In genomic region chr6:79399499-79399898, GRCh38 we compare ENCODE assay signal across 1 cellular context.
TF ChIP-seq lines count a peak whose summit lies in the region.

No MANE protein-coding gene starts in this region.

TF ChIP-seq in HepG2, 621 proteins besides CTCF, POLR2A, EP300 and RAD21 (continued from another document and continues in another):
- TF ChIP-seq, protein P1, sequence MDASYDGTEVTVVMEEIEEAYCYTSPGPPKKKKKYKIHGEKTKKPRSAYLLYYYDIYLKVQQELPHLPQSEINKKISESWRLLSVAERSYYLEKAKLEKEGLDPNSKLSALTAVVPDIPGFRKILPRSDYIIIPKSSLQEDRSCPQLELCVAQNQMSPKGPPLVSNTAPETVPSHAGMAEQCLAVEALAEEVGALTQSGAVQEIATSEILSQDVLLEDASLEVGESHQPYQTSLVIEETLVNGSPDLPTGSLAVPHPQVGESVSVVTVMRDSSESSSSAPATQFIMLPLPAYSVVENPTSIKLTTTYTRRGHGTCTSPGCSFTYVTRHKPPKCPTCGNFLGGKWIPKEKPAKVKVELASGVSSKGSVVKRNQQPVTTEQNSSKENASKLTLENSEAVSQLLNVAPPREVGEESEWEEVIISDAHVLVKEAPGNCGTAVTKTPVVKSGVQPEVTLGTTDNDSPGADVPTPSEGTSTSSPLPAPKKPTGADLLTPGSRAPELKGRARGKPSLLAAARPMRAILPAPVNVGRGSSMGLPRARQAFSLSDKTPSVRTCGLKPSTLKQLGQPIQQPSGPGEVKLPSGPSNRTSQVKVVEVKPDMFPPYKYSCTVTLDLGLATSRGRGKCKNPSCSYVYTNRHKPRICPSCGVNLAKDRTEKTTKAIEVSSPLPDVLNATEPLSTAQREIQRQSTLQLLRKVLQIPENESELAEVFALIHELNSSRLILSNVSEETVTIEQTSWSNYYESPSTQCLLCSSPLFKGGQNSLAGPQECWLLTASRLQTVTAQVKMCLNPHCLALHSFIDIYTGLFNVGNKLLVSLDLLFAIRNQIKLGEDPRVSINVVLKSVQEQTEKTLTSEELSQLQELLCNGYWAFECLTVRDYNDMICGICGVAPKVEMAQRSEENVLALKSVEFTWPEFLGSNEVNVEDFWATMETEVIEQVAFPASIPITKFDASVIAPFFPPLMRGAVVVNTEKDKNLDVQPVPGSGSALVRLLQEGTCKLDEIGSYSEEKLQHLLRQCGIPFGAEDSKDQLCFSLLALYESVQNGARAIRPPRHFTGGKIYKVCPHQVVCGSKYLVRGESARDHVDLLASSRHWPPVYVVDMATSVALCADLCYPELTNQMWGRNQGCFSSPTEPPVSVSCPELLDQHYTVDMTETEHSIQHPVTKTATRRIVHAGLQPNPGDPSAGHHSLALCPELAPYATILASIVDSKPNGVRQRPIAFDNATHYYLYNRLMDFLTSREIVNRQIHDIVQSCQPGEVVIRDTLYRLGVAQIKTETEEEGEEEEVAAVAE (CRISPR knock-in tag; IDR thresholded peaks at IDR 0.05; ENCODE audit: borderline replicate concordance): no peak
- TF ChIP-seq ZNF225 (CRISPR knock-in tag; IDR thresholded peaks at IDR 0.05): no peak
- no peak for TF ChIP-seq HMG20A (CRISPR knock-in tag; IDR thresholded peaks at IDR 0.05; ENCODE audit: borderline replicate concordance)
- TF ChIP-seq NFE2L2 (IDR thresholded peaks at IDR 0.05; ENCODE audit: low read length): no peak
- TF ChIP-seq RNF2 (conservative IDR thresholded peaks at IDR 0.05; ENCODE audit: low read depth): no peak
- no peak for TF ChIP-seq ZSCAN31 (CRISPR knock-in tag; IDR thresholded peaks at IDR 0.05; ENCODE audit: low read depth)
- TF ChIP-seq, protein P2, sequence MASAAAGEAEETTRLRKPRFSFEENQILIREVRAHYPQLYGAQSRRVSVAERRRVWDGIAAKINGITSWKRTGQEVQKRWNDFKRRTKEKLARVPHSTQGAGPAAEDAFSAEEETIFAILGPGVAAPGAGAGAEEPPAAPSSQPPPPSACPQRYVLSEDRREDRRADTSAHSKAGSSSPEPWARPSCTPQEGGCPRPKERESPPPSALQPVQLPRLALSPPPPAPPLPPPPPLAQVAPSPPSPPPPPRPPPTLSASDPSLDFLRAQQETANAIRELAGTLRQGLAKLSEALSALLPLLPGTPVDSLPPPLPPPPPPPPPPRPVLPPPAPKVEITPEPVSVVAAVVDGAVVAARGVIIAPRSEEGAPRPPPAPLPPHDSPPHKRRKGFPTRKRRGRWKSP (CRISPR knock-in tag; IDR thresholded peaks at IDR 0.05): no peak
- no peak for TF ChIP-seq TAF1 (CRISPR knock-in tag; IDR thresholded peaks at IDR 0.05)
- TF ChIP-seq ZBTB7B (CRISPR knock-in tag; IDR thresholded peaks at IDR 0.05): peak; percentile 64; the same call in 1 of the 2 replicates
- no peak for TF ChIP-seq NFE2 (CRISPR knock-in tag; IDR thresholded peaks at IDR 0.05)
- TF ChIP-seq TEF (CRISPR knock-in tag; IDR thresholded peaks at IDR 0.05): no peak
- TF ChIP-seq ZNF557 (CRISPR knock-in tag; IDR thresholded peaks at IDR 0.05): no peak
- no peak for TF ChIP-seq PLRG1 (conservative IDR thresholded peaks at IDR 0.05)
- no peak for TF ChIP-seq ZNF232 (CRISPR knock-in tag; IDR thresholded peaks at IDR 0.05; ENCODE audit: borderline replicate concordance)
- TF ChIP-seq, protein P3, sequence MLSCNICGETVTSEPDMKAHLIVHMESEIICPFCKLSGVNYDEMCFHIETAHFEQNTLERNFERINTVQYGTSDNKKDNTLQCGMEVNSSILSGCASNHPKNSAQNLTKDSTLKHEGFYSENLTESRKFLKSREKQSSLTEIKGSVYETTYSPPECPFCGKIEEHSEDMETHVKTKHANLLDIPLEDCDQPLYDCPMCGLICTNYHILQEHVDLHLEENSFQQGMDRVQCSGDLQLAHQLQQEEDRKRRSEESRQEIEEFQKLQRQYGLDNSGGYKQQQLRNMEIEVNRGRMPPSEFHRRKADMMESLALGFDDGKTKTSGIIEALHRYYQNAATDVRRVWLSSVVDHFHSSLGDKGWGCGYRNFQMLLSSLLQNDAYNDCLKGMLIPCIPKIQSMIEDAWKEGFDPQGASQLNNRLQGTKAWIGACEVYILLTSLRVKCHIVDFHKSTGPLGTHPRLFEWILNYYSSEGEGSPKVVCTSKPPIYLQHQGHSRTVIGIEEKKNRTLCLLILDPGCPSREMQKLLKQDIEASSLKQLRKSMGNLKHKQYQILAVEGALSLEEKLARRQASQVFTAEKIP (CRISPR knock-in tag; IDR thresholded peaks at IDR 0.05; ENCODE audit: borderline replicate concordance): no peak
- no peak for TF ChIP-seq ZNF570 (CRISPR knock-in tag; IDR thresholded peaks at IDR 0.05; ENCODE audit: borderline replicate concordance)
- TF ChIP-seq, protein P4, sequence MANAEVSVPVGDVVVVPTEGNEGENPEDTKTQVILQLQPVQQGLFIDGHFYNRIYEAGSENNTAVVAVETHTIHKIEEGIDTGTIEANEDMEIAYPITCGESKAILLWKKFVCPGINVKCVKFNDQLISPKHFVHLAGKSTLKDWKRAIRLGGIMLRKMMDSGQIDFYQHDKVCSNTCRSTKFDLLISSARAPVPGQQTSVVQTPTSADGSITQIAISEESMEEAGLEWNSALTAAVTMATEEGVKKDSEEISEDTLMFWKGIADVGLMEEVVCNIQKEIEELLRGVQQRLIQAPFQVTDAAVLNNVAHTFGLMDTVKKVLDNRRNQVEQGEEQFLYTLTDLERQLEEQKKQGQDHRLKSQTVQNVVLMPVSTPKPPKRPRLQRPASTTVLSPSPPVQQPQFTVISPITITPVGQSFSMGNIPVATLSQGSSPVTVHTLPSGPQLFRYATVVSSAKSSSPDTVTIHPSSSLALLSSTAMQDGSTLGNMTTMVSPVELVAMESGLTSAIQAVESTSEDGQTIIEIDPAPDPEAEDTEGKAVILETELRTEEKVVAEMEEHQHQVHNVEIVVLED (CRISPR knock-in tag; IDR thresholded peaks at IDR 0.05; ENCODE audit: borderline replicate concordance): no peak
- no peak for TF ChIP-seq ARNT (IDR thresholded peaks at IDR 0.05)
- TF ChIP-seq ZNF773 (CRISPR knock-in tag; IDR thresholded peaks at IDR 0.05; ENCODE audit: borderline replicate concordance): no peak
- TF ChIP-seq, protein P5, sequence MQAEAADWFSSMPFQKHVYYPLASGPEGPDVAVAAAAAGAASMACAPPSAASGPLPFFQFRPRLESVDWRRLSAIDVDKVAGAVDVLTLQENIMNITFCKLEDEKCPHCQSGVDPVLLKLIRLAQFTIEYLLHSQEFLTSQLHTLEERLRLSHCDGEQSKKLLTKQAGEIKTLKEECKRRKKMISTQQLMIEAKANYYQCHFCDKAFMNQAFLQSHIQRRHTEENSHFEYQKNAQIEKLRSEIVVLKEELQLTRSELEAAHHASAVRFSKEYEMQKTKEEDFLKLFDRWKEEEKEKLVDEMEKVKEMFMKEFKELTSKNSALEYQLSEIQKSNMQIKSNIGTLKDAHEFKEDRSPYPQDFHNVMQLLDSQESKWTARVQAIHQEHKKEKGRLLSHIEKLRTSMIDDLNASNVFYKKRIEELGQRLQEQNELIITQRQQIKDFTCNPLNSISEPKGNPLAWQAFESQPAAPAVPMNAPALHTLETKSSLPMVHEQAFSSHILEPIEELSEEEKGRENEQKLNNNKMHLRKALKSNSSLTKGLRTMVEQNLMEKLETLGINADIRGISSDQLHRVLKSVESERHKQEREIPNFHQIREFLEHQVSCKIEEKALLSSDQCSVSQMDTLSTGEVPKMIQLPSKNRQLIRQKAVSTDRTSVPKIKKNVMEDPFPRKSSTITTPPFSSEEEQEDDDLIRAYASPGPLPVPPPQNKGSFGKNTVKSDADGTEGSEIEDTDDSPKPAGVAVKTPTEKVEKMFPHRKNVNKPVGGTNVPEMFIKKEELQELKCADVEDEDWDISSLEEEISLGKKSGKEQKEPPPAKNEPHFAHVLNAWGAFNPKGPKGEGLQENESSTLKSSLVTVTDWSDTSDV (CRISPR knock-in tag; IDR thresholded peaks at IDR 0.05): no peak
- no peak for TF ChIP-seq NR0B2 (CRISPR knock-in tag; IDR thresholded peaks at IDR 0.05)
- TF ChIP-seq SAP130 (CRISPR knock-in tag; IDR thresholded peaks at IDR 0.05; ENCODE audit: low read depth): peak; percentile 72
- no peak for TF ChIP-seq ZSCAN21 (CRISPR knock-in tag; IDR thresholded peaks at IDR 0.05; ENCODE audit: borderline replicate concordance)
- TF ChIP-seq KDM4B (CRISPR knock-in tag; IDR thresholded peaks at IDR 0.05): no peak
- no peak for TF ChIP-seq NFYC (CRISPR knock-in tag; IDR thresholded peaks at IDR 0.05)
- no peak for TF ChIP-seq TAF15 (IDR thresholded peaks at IDR 0.05; ENCODE audit: low read depth, low read length, poor library complexity, severe bottlenecking)
- TF ChIP-seq ZNF547 (CRISPR knock-in tag; IDR thresholded peaks at IDR 0.05): no peak
- no peak for TF ChIP-seq PRMT3 (CRISPR knock-in tag; IDR thresholded peaks at IDR 0.05; ENCODE audit: borderline replicate concordance, low read depth)
- TF ChIP-seq ARNT2 (CRISPR knock-in tag; IDR thresholded peaks at IDR 0.05; ENCODE audit: low read depth): no peak
- TF ChIP-seq IRX3 (CRISPR knock-in tag; IDR thresholded peaks at IDR 0.05; ENCODE audit: borderline replicate concordance, low read depth): no peak
- no peak for TF ChIP-seq NFATC3 (CRISPR knock-in tag; IDR thresholded peaks at IDR 0.05)
- no peak for TF ChIP-seq ZNF350 (CRISPR knock-in tag; IDR thresholded peaks at IDR 0.05; ENCODE audit: borderline replicate concordance, low read depth)
- 0 out of 2 replicates have a peak, but pooled peaks have one; percentile 46 for TF ChIP-seq MXD4 (CRISPR knock-in tag; IDR thresholded peaks at IDR 0.05)
- TF ChIP-seq IRF2 (CRISPR knock-in tag; IDR thresholded peaks at IDR 0.05): no peak
- no peak for TF ChIP-seq ZNF317 (CRISPR knock-in tag; IDR thresholded peaks at IDR 0.05)
- TF ChIP-seq, protein P6, sequence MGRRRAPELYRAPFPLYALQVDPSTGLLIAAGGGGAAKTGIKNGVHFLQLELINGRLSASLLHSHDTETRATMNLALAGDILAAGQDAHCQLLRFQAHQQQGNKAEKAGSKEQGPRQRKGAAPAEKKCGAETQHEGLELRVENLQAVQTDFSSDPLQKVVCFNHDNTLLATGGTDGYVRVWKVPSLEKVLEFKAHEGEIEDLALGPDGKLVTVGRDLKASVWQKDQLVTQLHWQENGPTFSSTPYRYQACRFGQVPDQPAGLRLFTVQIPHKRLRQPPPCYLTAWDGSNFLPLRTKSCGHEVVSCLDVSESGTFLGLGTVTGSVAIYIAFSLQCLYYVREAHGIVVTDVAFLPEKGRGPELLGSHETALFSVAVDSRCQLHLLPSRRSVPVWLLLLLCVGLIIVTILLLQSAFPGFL (CRISPR knock-in tag; IDR thresholded peaks at IDR 0.05): no peak
- TF ChIP-seq ZNF362 (CRISPR knock-in tag; IDR thresholded peaks at IDR 0.05; ENCODE audit: borderline replicate concordance): peak; percentile 66; the same call in 1 of the 2 replicates
- TF ChIP-seq, protein P7, sequence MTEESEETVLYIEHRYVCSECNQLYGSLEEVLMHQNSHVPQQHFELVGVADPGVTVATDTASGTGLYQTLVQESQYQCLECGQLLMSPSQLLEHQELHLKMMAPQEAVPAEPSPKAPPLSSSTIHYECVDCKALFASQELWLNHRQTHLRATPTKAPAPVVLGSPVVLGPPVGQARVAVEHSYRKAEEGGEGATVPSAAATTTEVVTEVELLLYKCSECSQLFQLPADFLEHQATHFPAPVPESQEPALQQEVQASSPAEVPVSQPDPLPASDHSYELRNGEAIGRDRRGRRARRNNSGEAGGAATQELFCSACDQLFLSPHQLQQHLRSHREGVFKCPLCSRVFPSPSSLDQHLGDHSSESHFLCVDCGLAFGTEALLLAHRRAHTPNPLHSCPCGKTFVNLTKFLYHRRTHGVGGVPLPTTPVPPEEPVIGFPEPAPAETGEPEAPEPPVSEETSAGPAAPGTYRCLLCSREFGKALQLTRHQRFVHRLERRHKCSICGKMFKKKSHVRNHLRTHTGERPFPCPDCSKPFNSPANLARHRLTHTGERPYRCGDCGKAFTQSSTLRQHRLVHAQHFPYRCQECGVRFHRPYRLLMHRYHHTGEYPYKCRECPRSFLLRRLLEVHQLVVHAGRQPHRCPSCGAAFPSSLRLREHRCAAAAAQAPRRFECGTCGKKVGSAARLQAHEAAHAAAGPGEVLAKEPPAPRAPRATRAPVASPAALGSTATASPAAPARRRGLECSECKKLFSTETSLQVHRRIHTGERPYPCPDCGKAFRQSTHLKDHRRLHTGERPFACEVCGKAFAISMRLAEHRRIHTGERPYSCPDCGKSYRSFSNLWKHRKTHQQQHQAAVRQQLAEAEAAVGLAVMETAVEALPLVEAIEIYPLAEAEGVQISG (CRISPR knock-in tag; IDR thresholded peaks at IDR 0.05): peak; percentile 33; the same call in 1 of the 2 replicates
- TF ChIP-seq NFKBIZ (CRISPR knock-in tag; IDR thresholded peaks at IDR 0.05): no peak
- TF ChIP-seq SOX13 (IDR thresholded peaks at IDR 0.05): no peak
- TF ChIP-seq SOX13 (CRISPR knock-in tag; conservative IDR thresholded peaks at IDR 0.05 in 1 of 2, IDR thresholded peaks at IDR 0.05 in 1 of 2): peak in 1 of 2 experiments; percentile 89; a peak in 2 of 4 replicates
- TF ChIP-seq, protein P8, sequence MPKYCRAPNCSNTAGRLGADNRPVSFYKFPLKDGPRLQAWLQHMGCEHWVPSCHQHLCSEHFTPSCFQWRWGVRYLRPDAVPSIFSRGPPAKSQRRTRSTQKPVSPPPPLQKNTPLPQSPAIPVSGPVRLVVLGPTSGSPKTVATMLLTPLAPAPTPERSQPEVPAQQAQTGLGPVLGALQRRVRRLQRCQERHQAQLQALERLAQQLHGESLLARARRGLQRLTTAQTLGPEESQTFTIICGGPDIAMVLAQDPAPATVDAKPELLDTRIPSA (CRISPR knock-in tag; IDR thresholded peaks at IDR 0.05; ENCODE audit: borderline replicate concordance): no peak
- no peak for TF ChIP-seq MIXL1 (CRISPR knock-in tag; IDR thresholded peaks at IDR 0.05)
